9 cellular contexts compared by ENCODE assay signal in the genomic region with DNA sequence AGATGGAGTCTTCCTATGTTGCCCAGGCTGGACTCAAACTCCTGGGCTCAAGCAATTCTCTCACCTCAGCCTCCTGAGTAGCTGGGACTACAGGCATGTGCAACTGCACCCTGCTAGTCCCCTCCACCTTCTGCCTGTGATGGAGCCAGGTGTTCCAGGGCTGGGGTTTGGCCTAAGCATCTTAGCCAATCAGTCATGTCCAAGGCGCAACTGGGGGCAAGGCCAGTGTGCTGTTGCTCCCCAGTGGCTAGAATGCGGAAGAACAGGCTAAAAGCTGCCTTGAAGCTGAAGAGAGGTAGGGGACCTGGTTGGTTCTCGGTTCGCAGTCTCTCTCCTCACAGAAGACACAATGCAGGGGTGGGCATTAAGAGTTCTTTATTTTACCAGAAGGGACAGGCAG. TPM values are rescaled to one million over a fixed set of nuclear protein-coding genes. Genes with fewer than 3 reads are reported as not detected.
DNase-seq lines count a peak whose midpoint lies in the region; ATAC-seq, FAIRE-seq and TF ChIP-seq lines count a peak whose summit lies in the region.
"Had no signal": no experiment of that assay in that cellular context is flagged by ENCODE, and none has a peak within 500 bp of the region (broad histone marks: within the 10 kb centered on the region; RNA-seq: fewer than 3 reads in every experiment).

No MANE protein-coding gene starts in this region.

- H3K27me3 Mint-ChIP-seq in naive thymus-derived CD8-positive, alpha-beta T cell, result no peaks in the 10 kb centered on the region

- H3K27me3 ChIP-seq in K562 (ENCODE audit: control insufficient read depth in 2 of 2, insufficient read depth in 2 of 2, low read length in 2 of 2), result no peaks in the 10 kb centered on the region

- WGBS in K562 (ENCODE audit: insufficient coverage, low coverage, missing lambda C conversion rate), result 78% methylated on average over 4 of the region's 4 CpGs

- H3K79me2 ChIP-seq in K562 (ENCODE audit: control insufficient read depth, insufficient read depth, low read length), result no peaks in the 10 kb centered on the region

- no peak for TF ChIP-seq POLR2A in K562 (conservative IDR thresholded peaks at IDR 0.05)

- H3K27ac ChIP-seq in K562 (ENCODE audit: extremely low read depth, low read depth, low read length), result no peak overlapping the region
- H3K27ac ChIP-seq: C4-2B had no signal

- BruUV-seq in K562 (replicated peaks; lab: Mats Ljungman, UMichigan), result no TSS peak

- TF ChIP-seq RAD21 in K562 (CRISPR knock-in tag; conservative IDR thresholded peaks at IDR 0.05 in 1 of 2, IDR thresholded peaks at IDR 0.05 in 1 of 2), result peak; percentile 58 to 91

- H3K9me3 ChIP-seq in K562 (replicated peaks; ENCODE audit: control insufficient read depth, insufficient read depth, low read depth, low read length), result peaks cover 3% of the 10 kb centered on the region

- ATAC-seq in K562, result peak; percentile 92
- peak; percentile 33 to 38 for ATAC-seq in naive thymus-derived CD8-positive, alpha-beta T cell

- H3K4me3 Mint-ChIP-seq in naive thymus-derived CD8-positive, alpha-beta T cell, result no peak overlapping the region

- no peaks in the 10 kb centered on the region for H3K9me1 ChIP-seq in K562 (ENCODE audit: control insufficient read depth, insufficient read depth, low read length)

- POLR2A ChIA-PET in K562 (lab: Yijun Ruan, JAX), result interaction anchor here (0.8 to 4.3 kb wide), 6 partner anchors 7 to 152 kb away, joined by 3 to 29 read pairs (median 4); a partner anchor contains a TSS
- POLR2A ChIA-PET in naive thymus-derived CD8-positive, alpha-beta T cell (lab: Charles Lee), result interaction anchor here (1.0 to 2.9 kb wide), 5 partner anchors 14 to 22 kb away, joined by 3 to 16 read pairs (median 5); a partner anchor contains a TSS

- H3K36me3 ChIP-seq in K562 (ENCODE audit: control insufficient read depth, insufficient read depth, low read length), result peaks cover 56% of the 10 kb centered on the region

- in situ Hi-C loops in K562 (cut with MboI), result no loop called here
- in situ Hi-C loops in KBM-7 (cut with MboI; ENCODE audit: low pct_unique_long_range_greater_than_20kb, low sequenced_read_pairs), result no loop called here

- peak; percentile 88 for FAIRE-seq in K562 (lab: Jason Lieb, UNC)

- H4K20me1 ChIP-seq in K562 (replicated peaks; ENCODE audit: control insufficient read depth, insufficient read depth, low read length), result no peaks in the 10 kb centered on the region

- no peak for TF ChIP-seq EP300 in K562 (IDR thresholded peaks at IDR 0.05; ENCODE audit: low read length)

- DNase-seq in NCI-H1694 treated with DMSO at 0.1 percent for 48 hours (lab: John Stamatoyannopoulos, UW) (peak; percentile 26), NCI-H1694 (lab: John Stamatoyannopoulos, UW) (no peak), NCI-H2107 (lab: John Stamatoyannopoulos, UW) (peak; percentile 39), K562 (ENCODE audit: extremely low read depth in 1 of 4, low spot score in 3 of 4) (peak; percentile 79 to 87 (median 84)), SKM-1 treated with dmso at 0.1 percent for 144 hours (lab: John Stamatoyannopoulos, UW; ENCODE audit: unreplicated experiment) (no peak), KBM-7 (no peak)
- no peak for DNase-seq in naive thymus-derived CD8-positive, alpha-beta T cell
- DNase-seq in NK-92 treated with Interleukin-12 subunit alpha and Interleukin-12 subunit beta, amount 100 ng/mL, for 24 hours (lab: John Stamatoyannopoulos, UW), result no peak

- H3K9ac ChIP-seq in K562 (ENCODE audit: insufficient read depth in 1 of 2, low read depth in 2 of 2, low read length in 2 of 2), result peak overlapping the region in 1 of 2 experiments; percentile 86; a peak in 2 of 4 replicates

- H3K4me1 ChIP-seq in K562 (replicated peaks in 1 of 2; ENCODE audit: control insufficient read depth in 2 of 2, insufficient read depth in 2 of 2, low read length in 2 of 2), result peaks cover 31 to 42% of the 10 kb centered on the region in 2 experiments

- H3K27ac Mint-ChIP-seq in naive thymus-derived CD8-positive, alpha-beta T cell, result peak overlapping the region in 2 of 10 donors; percentile 24 to 53

- H3K36me3 Mint-ChIP-seq in naive thymus-derived CD8-positive, alpha-beta T cell, result peaks cover 6 to 52% (median 23%) of the 10 kb centered on the region in 3 donors

- H3K9me3 Mint-ChIP-seq in naive thymus-derived CD8-positive, alpha-beta T cell, result no peaks in the 10 kb centered on the region

- H3K4me1 Mint-ChIP-seq in naive thymus-derived CD8-positive, alpha-beta T cell, result peaks cover 0 to 5% (median under 1%) of the 10 kb centered on the region in 4 donors

- H3K4me2 ChIP-seq in K562 (ENCODE audit: insufficient read depth, low read length), result no peak overlapping the region

- CTCF ChIA-PET in K562 (lab: Yijun Ruan, JAX; ENCODE audit: low intra/inter-chr PET ratio), result interaction anchor here (0.6 to 1.4 kb wide), 4 partner anchors 116 to 152 kb away, joined by 3 to 9 read pairs (median 4); no protein-coding TSS in a partner anchor

- no peak overlapping the region for H3K4me3 ChIP-seq in K562

- TF ChIP-seq CTCF in K562 (IDR thresholded peaks at IDR 0.05 in 2 of 3, conservative IDR thresholded peaks at IDR 0.05 in 1 of 3; ENCODE audit: insufficient read depth in 2 of 3, low read depth in 1 of 3, low read length in 3 of 3), result peak; percentile 77 to 91 (median 88)

- no peak overlapping the region for H2AFZ ChIP-seq in K562 (ENCODE audit: low read depth, low read length)

- intact Hi-C loops in K562 (cut with micrococcal nuclease), result loop anchor here (1.0 kb wide), 2 partner anchors 30 to 116 kb away; no protein-coding TSS in a partner anchor

RNA-seq across cellular contexts. Expression of a gene that starts 18.6 kb away (rescaled TPM):
- total RNA-seq in K562 (2011; cell fraction: chromatin; rRNA removed; ENCODE audit: low replicate concordance), result 71.3 and 104 TPM in 2 replicates
- 66.8 and 70.7 TPM in 2 replicates for total RNA-seq in K562 (2011; cell fraction: nucleolus; rRNA removed)
- 69.2 and 74.4 TPM in 2 replicates for total RNA-seq in K562 (2011; cell fraction: nucleoplasm; rRNA removed)
- total RNA-seq in K562 (2014; rRNA removed) (41.7 and 47.7 TPM in 2 replicates), K562 (2014; rRNA removed; fragmentation: Illumina TruSeq; extraction: Trizol) (22.8 and 28.5 TPM in 2 replicates), K562 (2015; rRNA removed; fragmentation: Illumina TruSeq; extraction: Trizol) (38.1 and 40.6 TPM in 2 replicates), K562 (2021) (138 and 143 TPM in 2 replicates)
- polyA plus RNA-seq in K562 (2011; rRNA removed) (90.8 and 99.7 TPM in 2 replicates), K562 (2014; fragmentation: Illumina TruSeq; extraction: Trizol) (87.8 and 95.5 TPM in 2 replicates), K562 (2014; fragmentation: Nextera tagmentation; extraction: Ambion mirVana) (10 to 100 TPM; 17.5 to 30.1 TPM), K562 (2014; rRNA removed) (72.2 and 72.7 TPM in 2 replicates)
- 118 and 151 TPM in 2 replicates for polyA plus RNA-seq in K562 (2011; cell fraction: cytosol; rRNA removed)
- polyA plus RNA-seq in K562 (2011; cell fraction: nucleus; rRNA removed), result 86.5 and 110 TPM in 2 replicates
- 106 and 168 TPM in 2 replicates for polyA plus RNA-seq in K562 (2012)
- polyA minus RNA-seq in K562 (2011; rRNA and poly(A)+ RNA removed), result 114 and 143 TPM in 2 replicates
- polyA minus RNA-seq in K562 (2011; cell fraction: cytosol; rRNA and poly(A)+ RNA removed), result 86.6 and 88.6 TPM in 2 replicates
- polyA minus RNA-seq in K562 (2011; cell fraction: nucleus; rRNA and poly(A)+ RNA removed), result 16.2 and 18.3 TPM in 2 replicates
- total RNA-seq in naive thymus-derived CD8-positive, alpha-beta T cell, result 100 to 1,000 TPM; 206 to 213 TPM
- 100 to 1,000 TPM; 230 to 253 (median 237) TPM for polyA plus RNA-seq in naive thymus-derived CD8-positive, alpha-beta T cell

RNA-seq across cellular contexts. Expression of a gene that starts 23.9 kb away (rescaled TPM):
- total RNA-seq in K562 (2011; cell fraction: chromatin; rRNA removed; ENCODE audit: low replicate concordance), result 64.4 and 82.9 TPM in 2 replicates
- 76.9 and 79.7 TPM in 2 replicates for total RNA-seq in K562 (2011; cell fraction: nucleolus; rRNA removed)
- 79.7 and 82.1 TPM in 2 replicates for total RNA-seq in K562 (2011; cell fraction: nucleoplasm; rRNA removed)
- 52.3 and 56.7 TPM in 2 replicates for total RNA-seq in K562 (2014; rRNA removed)
- total RNA-seq in K562 (2014; rRNA removed; fragmentation: Illumina TruSeq; extraction: Trizol), result 21.5 and 25.2 TPM in 2 replicates
- 31.2 and 33.5 TPM in 2 replicates for total RNA-seq in K562 (2015; rRNA removed; fragmentation: Illumina TruSeq; extraction: Trizol)
- 39.5 and 42.4 TPM in 2 replicates for total RNA-seq in K562 (2021)
- polyA plus RNA-seq in K562 (2011; rRNA removed), result 26.9 and 36.3 TPM in 2 replicates
- polyA plus RNA-seq in K562 (2011; cell fraction: cytosol; rRNA removed), result 40.5 and 70.4 TPM in 2 replicates
- 24.6 and 32.8 TPM in 2 replicates for polyA plus RNA-seq in K562 (2011; cell fraction: nucleus; rRNA removed)
- polyA plus RNA-seq in K562 (2012), result 19.4 and 24.0 TPM in 2 replicates
- polyA plus RNA-seq in K562 (2014; fragmentation: Illumina TruSeq; extraction: Trizol), result 30.2 and 32.3 TPM in 2 replicates
- polyA plus RNA-seq in K562 (2014; fragmentation: Nextera tagmentation; extraction: Ambion mirVana), result under 1 TPM in 1 of 2 experiments, not detected in 1; 0.32 TPM
- 44.9 and 53.3 TPM in 2 replicates for polyA plus RNA-seq in K562 (2014; rRNA removed)
- 25.0 and 26.0 TPM in 2 replicates for polyA minus RNA-seq in K562 (2011; rRNA and poly(A)+ RNA removed)
- 14.7 and 20.7 TPM in 2 replicates for polyA minus RNA-seq in K562 (2011; cell fraction: cytosol; rRNA and poly(A)+ RNA removed)
- polyA minus RNA-seq in K562 (2011; cell fraction: nucleus; rRNA and poly(A)+ RNA removed), result 16.6 and 16.9 TPM in 2 replicates
- 10 to 100 TPM; 46.1 to 47.3 TPM for total RNA-seq in naive thymus-derived CD8-positive, alpha-beta T cell
- polyA plus RNA-seq in naive thymus-derived CD8-positive, alpha-beta T cell, result 10 to 100 TPM; 17.1 to 22.8 (median 19.4) TPM

RNA-seq across cellular contexts. Expression of a gene that starts 24.2 kb away (rescaled TPM):
- total RNA-seq in K562 (2011; cell fraction: chromatin; rRNA removed; ENCODE audit: low replicate concordance), result 47.5 and 136 TPM in 2 replicates
- 90.7 and 91.3 TPM in 2 replicates for total RNA-seq in K562 (2011; cell fraction: nucleolus; rRNA removed)
- 66.9 and 68.4 TPM in 2 replicates for total RNA-seq in K562 (2011; cell fraction: nucleoplasm; rRNA removed)
- total RNA-seq in K562 (2014; rRNA removed) (65.2 and 82.2 TPM in 2 replicates), K562 (2014; rRNA removed; fragmentation: Illumina TruSeq; extraction: Trizol) (35.9 and 37.5 TPM in 2 replicates), K562 (2015; rRNA removed; fragmentation: Illumina TruSeq; extraction: Trizol) (42.2 and 44.8 TPM in 2 replicates), K562 (2021) (97.5 and 98.3 TPM in 2 replicates)
- polyA plus RNA-seq in K562 (2011; rRNA removed) (123 and 132 TPM in 2 replicates), K562 (2014; fragmentation: Illumina TruSeq; extraction: Trizol) (143 and 149 TPM in 2 replicates), K562 (2014; fragmentation: Nextera tagmentation; extraction: Ambion mirVana) (100 to 1,000 TPM; 306 to 351 TPM), K562 (2014; rRNA removed) (106 and 135 TPM in 2 replicates)
- polyA plus RNA-seq in K562 (2011; cell fraction: cytosol; rRNA removed), result 145 and 255 TPM in 2 replicates
- polyA plus RNA-seq in K562 (2011; cell fraction: nucleus; rRNA removed), result 106 and 137 TPM in 2 replicates
- 90.4 and 103 TPM in 2 replicates for polyA plus RNA-seq in K562 (2012)
- polyA minus RNA-seq in K562 (2011; rRNA and poly(A)+ RNA removed), result 74.6 and 135 TPM in 2 replicates
- 72.4 and 111 TPM in 2 replicates for polyA minus RNA-seq in K562 (2011; cell fraction: cytosol; rRNA and poly(A)+ RNA removed)
- polyA minus RNA-seq in K562 (2011; cell fraction: nucleus; rRNA and poly(A)+ RNA removed), result 45.1 and 67.7 TPM in 2 replicates
- 10 to 100 TPM; 25.3 to 25.8 TPM for total RNA-seq in naive thymus-derived CD8-positive, alpha-beta T cell
- 10 to 100 TPM; 32.7 to 54.9 (median 38.0) TPM for polyA plus RNA-seq in naive thymus-derived CD8-positive, alpha-beta T cell

RNA-seq across cellular contexts. Expression of a gene that starts 36.4 kb away (rescaled TPM):
- total RNA-seq in K562 (2011; cell fraction: chromatin; rRNA removed; ENCODE audit: low replicate concordance), result 115 and 118 TPM in 2 replicates
- total RNA-seq in K562 (2011; cell fraction: nucleolus; rRNA removed), result 34.0 and 45.9 TPM in 2 replicates
- total RNA-seq in K562 (2011; cell fraction: nucleoplasm; rRNA removed), result 86.2 and 134 TPM in 2 replicates
- 7.4 and 14.0 TPM in 2 replicates for total RNA-seq in K562 (2014; rRNA removed)
- total RNA-seq in K562 (2014; rRNA removed; fragmentation: Illumina TruSeq; extraction: Trizol), result 7.5 and 8.5 TPM in 2 replicates
- 8.5 TPM in 2 replicates for total RNA-seq in K562 (2015; rRNA removed; fragmentation: Illumina TruSeq; extraction: Trizol)
- total RNA-seq in K562 (2021), result 31.1 and 32.9 TPM in 2 replicates
- 7.3 and 8.3 TPM in 2 replicates for polyA plus RNA-seq in K562 (2011; rRNA removed)
- 11.9 and 18.3 TPM in 2 replicates for polyA plus RNA-seq in K562 (2011; cell fraction: cytosol; rRNA removed)
- polyA plus RNA-seq in K562 (2011; cell fraction: nucleus; rRNA removed), result 10.0 and 18.6 TPM in 2 replicates
- 21.1 and 26.3 TPM in 2 replicates for polyA plus RNA-seq in K562 (2012)
- 34.5 and 34.6 TPM in 2 replicates for polyA plus RNA-seq in K562 (2014; fragmentation: Illumina TruSeq; extraction: Trizol)
- polyA plus RNA-seq in K562 (2014; fragmentation: Nextera tagmentation; extraction: Ambion mirVana), result 1 to 10 TPM; 4.0 to 6.7 TPM
- 10.9 TPM in 2 replicates for polyA plus RNA-seq in K562 (2014; rRNA removed)
- polyA minus RNA-seq in K562 (2011; rRNA and poly(A)+ RNA removed), result 17.9 and 18.4 TPM in 2 replicates
- polyA minus RNA-seq in K562 (2011; cell fraction: cytosol; rRNA and poly(A)+ RNA removed), result 20.8 and 24.7 TPM in 2 replicates
- polyA minus RNA-seq in K562 (2011; cell fraction: nucleus; rRNA and poly(A)+ RNA removed), result 7.1 and 7.9 TPM in 2 replicates
- total RNA-seq in naive thymus-derived CD8-positive, alpha-beta T cell, result 10 to 100 TPM; 16.9 to 23.1 TPM
- 10 to 100 TPM in 1 of 3 donors, 1 to 10 TPM in 2; 7.5 to 20.0 (median 9.2) TPM for polyA plus RNA-seq in naive thymus-derived CD8-positive, alpha-beta T cell

Comparison
In these comparisons a context has a peak if more than half of its experiments do, and no peak if none do; other contexts are left out.
1. DNase-seq: peak in NCI-H1694 treated with DMSO at 0.1 percent for 48 hours (single experiment), NCI-H2107 (single experiment) and K562 (4 of 4); none in NCI-H1694 (single experiment), naive thymus-derived CD8-positive, alpha-beta T cell (0 of 10), NK-92 treated with Interleukin-12 subunit alpha and Interleukin-12 subunit beta, amount 100 ng/mL, for 24 hours (single experiment), SKM-1 treated with dmso at 0.1 percent for 144 hours (single experiment) and KBM-7 (single experiment).